Comparison of ENCODE assay signal across 14 cellular contexts in genomic region chr6:11606287-11606686, GRCh38.
DNase-seq lines count a peak whose midpoint lies in the region; ATAC-seq, FAIRE-seq and TF ChIP-seq lines count a peak whose summit lies in the region.
"Had no signal": no experiment of that assay in that cellular context is flagged by ENCODE, and none has a peak within 500 bp of the region (broad histone marks: within the 10 kb centered on the region; RNA-seq: fewer than 3 reads in every experiment).

No MANE protein-coding gene starts in this region.

- FAIRE-seq in RCC 7860 (lab: Jason Lieb, UNC) = no peak

- no peak overlapping the region for H3K9ac ChIP-seq in subcutaneous abdominal adipose tissue (ENCODE audit: low read length in 5 of 5)

- peak overlapping the region in 2 of 5 experiments; percentile 3 to 65 for H3K4me3 Mint-ChIP-seq in brain
- no peak overlapping the region for H3K4me3 Mint-ChIP-seq in CD4-positive, alpha-beta T cell
- H3K4me3 Mint-ChIP-seq: CD4-positive, CD25-positive, alpha-beta regulatory T cell; stimulated activated naive CD8-positive, alpha-beta T cell treated with anti-CD3 and anti-CD28 coated beads, Interleukin-15, amount 100 ng/mL, for 72 hours; WTC11 had no signal

- peaks cover 3% of the 10 kb centered on the region for H3K27me3 Mint-ChIP-seq in brain
- peaks cover 35% of the 10 kb centered on the region for H3K27me3 Mint-ChIP-seq in CD4-positive, alpha-beta T cell

- DNase-seq in NCI-H1417 (lab: John Stamatoyannopoulos, UW) (peak in 2 of 3 experiments; percentile 62 to 89), lower lobe of right lung (no peak), GM20000 (ENCODE audit: low spot score) (no peak), RCC 7860 (ENCODE audit: low spot score) (no peak)
- no peak for DNase-seq in CD4-positive, alpha-beta T cell
- DNase-seq: CD4-positive, CD25-positive, alpha-beta regulatory T cell; effector memory CD4-positive, alpha-beta T cell; head of caudate nucleus; NCI-H774; stimulated activated CD4-positive, alpha-beta T cell treated with anti-CD3 and anti-CD28 coated beads, Interleukin-4, amount 100 ng/mL, for 4 hours; stimulated activated naive CD8-positive, alpha-beta T cell treated with anti-CD3 and anti-CD28 coated beads, Interleukin-15, amount 100 ng/mL, for 72 hours had no signal

- H3K9me3 Mint-ChIP-seq in brain = no peaks in the 10 kb centered on the region
- no peaks in the 10 kb centered on the region for H3K9me3 Mint-ChIP-seq in CD4-positive, alpha-beta T cell
- H3K9me3 Mint-ChIP-seq: CD4-positive, CD25-positive, alpha-beta regulatory T cell; stimulated activated naive CD8-positive, alpha-beta T cell treated with anti-CD3 and anti-CD28 coated beads, Interleukin-15, amount 100 ng/mL, for 72 hours; WTC11 had no signal

- H3K36me3 ChIP-seq in lower lobe of right lung (no peaks in the 10 kb centered on the region), subcutaneous abdominal adipose tissue (ENCODE audit: control insufficient read depth in 5 of 5, insufficient read depth in 5 of 5, low read length in 5 of 5) (no peaks in the 10 kb centered on the region)

- H3K27ac ChIP-seq in lower lobe of right lung (peak overlapping the region; percentile 14), subcutaneous abdominal adipose tissue (ENCODE audit: low read depth, low read length) (peak overlapping the region; percentile 0)
- no peak overlapping the region for H3K27ac ChIP-seq in CD4-positive, alpha-beta T cell (ENCODE audit: low read depth, low read length)

- CTCF ChIA-PET in CD4-positive, alpha-beta T cell (lab: Charles Lee) = no interaction called here

- intact Hi-C loops in lower lobe of right lung (cut with DNase I) = no loop called here
- intact Hi-C loops in CD4-positive, alpha-beta T cell (cut with DNase I, micrococcal nuclease) = no loop called here

- H3K4me3 ChIP-seq in lower lobe of right lung = no peak overlapping the region
- H3K4me3 ChIP-seq in subcutaneous abdominal adipose tissue (ENCODE audit: low read depth in 1 of 5, low read length in 5 of 5) = no peak overlapping the region

- no peaks in the 10 kb centered on the region for H3K36me3 Mint-ChIP-seq in brain
- H3K36me3 Mint-ChIP-seq in CD4-positive, alpha-beta T cell (ENCODE audit: low read depth) = no peaks in the 10 kb centered on the region
- H3K36me3 Mint-ChIP-seq: CD4-positive, CD25-positive, alpha-beta regulatory T cell; WTC11 had no signal

- H3K4me1 ChIP-seq in lower lobe of right lung = peaks cover 47% of the 10 kb centered on the region
- H3K4me1 ChIP-seq in subcutaneous abdominal adipose tissue (ENCODE audit: control insufficient read depth in 5 of 5, insufficient read depth in 5 of 5, low read length in 5 of 5) = peaks cover 4 to 53% (median 18%) of the 10 kb centered on the region in 5 donors

- peak overlapping the region in 3 of 5 experiments; percentile 9 to 83 (median 33) for H3K27ac Mint-ChIP-seq in brain
- no peak overlapping the region for H3K27ac Mint-ChIP-seq in CD4-positive, alpha-beta T cell
- H3K27ac Mint-ChIP-seq: CD4-positive, CD25-positive, alpha-beta regulatory T cell; stimulated activated naive CD8-positive, alpha-beta T cell treated with anti-CD3 and anti-CD28 coated beads, Interleukin-15, amount 100 ng/mL, for 72 hours; WTC11 had no signal

- peaks cover 43% of the 10 kb centered on the region for H3K4me1 Mint-ChIP-seq in brain
- H3K4me1 Mint-ChIP-seq in CD4-positive, alpha-beta T cell (ENCODE audit: low read depth) = no peaks in the 10 kb centered on the region
- H3K4me1 Mint-ChIP-seq: CD4-positive, CD25-positive, alpha-beta regulatory T cell; stimulated activated naive CD8-positive, alpha-beta T cell treated with anti-CD3 and anti-CD28 coated beads, Interleukin-15, amount 100 ng/mL, for 72 hours had no signal

- no peak for TF ChIP-seq CTCF in brain (conservative IDR thresholded peaks at IDR 0.05)
- no peak for TF ChIP-seq CTCF in lower lobe of right lung (IDR thresholded peaks at IDR 0.05)
- no peak for TF ChIP-seq CTCF in CD4-positive, alpha-beta T cell (IDR thresholded peaks at IDR 0.05)
- TF ChIP-seq CTCF in GM20000 (IDR thresholded peaks at IDR 0.05; ENCODE audit: extremely low read depth, missing control alignments) = no peak

- H3K27me3 ChIP-seq in lower lobe of right lung (ENCODE audit: low read depth) (no peaks in the 10 kb centered on the region), subcutaneous abdominal adipose tissue (ENCODE audit: control insufficient read depth in 5 of 5, insufficient read depth in 4 of 5, low read length in 5 of 5) (peaks cover 0 to 9% (median 0%) of the 10 kb centered on the region in 5 donors)
- H3K27me3 ChIP-seq in CD4-positive, alpha-beta T cell (ENCODE audit: control insufficient read depth, insufficient read depth, low read length) = peaks cover 13% of the 10 kb centered on the region

- POLR2A ChIA-PET in CD4-positive, alpha-beta T cell (lab: Charles Lee) = no interaction called here

- no peak for ATAC-seq in lower lobe of right lung
- ATAC-seq in CD4-positive, alpha-beta T cell (ENCODE audit: poor library complexity) = no peak
- ATAC-seq: stimulated activated naive CD8-positive, alpha-beta T cell treated with anti-CD3 and anti-CD28 coated beads, Interleukin-15, amount 100 ng/mL, for 72 hours; WTC11 had no signal

- H3K9me3 ChIP-seq in lower lobe of right lung (no peaks in the 10 kb centered on the region), subcutaneous abdominal adipose tissue (ENCODE audit: control insufficient read depth in 5 of 5, low read length in 5 of 5) (no peaks in the 10 kb centered on the region)
- no peaks in the 10 kb centered on the region for H3K9me3 ChIP-seq in CD4-positive, alpha-beta T cell (ENCODE audit: control insufficient read depth, low read length)

Comparison
In these comparisons a context has a peak if more than half of its experiments do, and no peak if none do; other contexts are left out.
1. DNase-seq: peak in NCI-H1417 (2 of 3); none in lower lobe of right lung (single experiment), CD4-positive, alpha-beta T cell (0 of 10), GM20000 (single experiment) and RCC 7860 (single experiment).